Comparison of ENCODE assay signal across 1 cellular context in the genomic region with DNA sequence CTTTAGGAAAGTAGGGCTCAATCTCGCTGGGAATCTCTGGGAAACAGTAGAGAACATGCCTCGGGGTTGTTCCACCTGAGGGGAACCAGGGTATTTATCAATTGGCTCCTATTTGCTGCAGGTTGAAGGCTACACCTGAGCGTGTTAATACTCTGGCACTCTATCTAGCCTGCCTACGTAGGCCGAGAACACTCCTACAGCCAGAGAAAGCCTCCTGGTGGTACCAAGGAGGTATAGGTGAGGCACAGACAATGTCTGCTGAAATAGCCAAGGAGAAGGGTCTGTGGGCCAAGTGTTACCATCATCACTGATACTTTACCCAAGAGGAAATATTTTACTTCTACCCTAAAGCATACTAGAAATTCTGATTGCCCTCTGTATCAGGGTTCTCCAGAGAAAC.
TF ChIP-seq lines count a peak whose summit lies in the region.

No MANE protein-coding gene starts in this region.

TF ChIP-seq in A549, 52 proteins besides CTCF, POLR2A, EP300 and RAD21:
- no peak for TF ChIP-seq JUN (IDR thresholded peaks at IDR 0.05)
- TF ChIP-seq FOSL2 (IDR thresholded peaks at IDR 0.05) = no peak
- TF ChIP-seq FOSL2 (CRISPR knock-in tag; IDR thresholded peaks at IDR 0.05) = no peak
- no peak for TF ChIP-seq ZFP36 (IDR thresholded peaks at IDR 0.05; ENCODE audit: borderline replicate concordance, partially characterized antibody)
- TF ChIP-seq MAZ (IDR thresholded peaks at IDR 0.05; ENCODE audit: borderline replicate concordance, low read depth, low read length) = no peak
- TF ChIP-seq, protein P1, sequence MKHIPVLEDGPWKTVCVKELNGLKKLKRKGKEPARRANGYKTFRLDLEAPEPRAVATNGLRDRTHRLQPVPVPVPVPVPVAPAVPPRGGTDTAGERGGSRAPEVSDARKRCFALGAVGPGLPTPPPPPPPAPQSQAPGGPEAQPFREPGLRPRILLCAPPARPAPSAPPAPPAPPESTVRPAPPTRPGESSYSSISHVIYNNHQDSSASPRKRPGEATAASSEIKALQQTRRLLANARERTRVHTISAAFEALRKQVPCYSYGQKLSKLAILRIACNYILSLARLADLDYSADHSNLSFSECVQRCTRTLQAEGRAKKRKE (CRISPR knock-in tag; IDR thresholded peaks at IDR 0.05; ENCODE audit: low read depth) = no peak
- no peak for TF ChIP-seq HMGXB4 (CRISPR knock-in tag; IDR thresholded peaks at IDR 0.05; ENCODE audit: borderline replicate concordance)
- TF ChIP-seq ZSCAN20 (CRISPR knock-in tag; IDR thresholded peaks at IDR 0.05) = no peak
- TF ChIP-seq TP53 (CRISPR knock-in tag; IDR thresholded peaks at IDR 0.05) = no peak
- TF ChIP-seq HDAC2 (IDR thresholded peaks at IDR 0.05) = no peak
- TF ChIP-seq NFE2L2 (conservative IDR thresholded peaks at IDR 0.05; ENCODE audit: low read length) = no peak
- TF ChIP-seq, protein P2, sequence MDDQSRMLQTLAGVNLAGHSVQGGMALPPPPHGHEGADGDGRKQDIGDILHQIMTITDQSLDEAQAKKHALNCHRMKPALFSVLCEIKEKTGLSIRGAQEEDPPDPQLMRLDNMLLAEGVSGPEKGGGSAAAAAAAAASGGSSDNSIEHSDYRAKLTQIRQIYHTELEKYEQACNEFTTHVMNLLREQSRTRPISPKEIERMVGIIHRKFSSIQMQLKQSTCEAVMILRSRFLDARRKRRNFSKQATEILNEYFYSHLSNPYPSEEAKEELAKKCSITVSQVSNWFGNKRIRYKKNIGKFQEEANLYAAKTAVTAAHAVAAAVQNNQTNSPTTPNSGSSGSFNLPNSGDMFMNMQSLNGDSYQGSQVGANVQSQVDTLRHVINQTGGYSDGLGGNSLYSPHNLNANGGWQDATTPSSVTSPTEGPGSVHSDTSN (IDR thresholded peaks at IDR 0.05) = no peak
- TF ChIP-seq CBX8 (IDR thresholded peaks at IDR 0.05) = no peak
- TF ChIP-seq JUNB (IDR thresholded peaks at IDR 0.05) = no peak
- no peak for TF ChIP-seq REST (IDR thresholded peaks at IDR 0.05)
- TF ChIP-seq HEYL (CRISPR knock-in tag; IDR thresholded peaks at IDR 0.05) = no peak
- TF ChIP-seq RARB (CRISPR knock-in tag; IDR thresholded peaks at IDR 0.05) = no peak
- no peak for TF ChIP-seq RFX5 (IDR thresholded peaks at IDR 0.05)
- TF ChIP-seq NR3C1 (IDR thresholded peaks at IDR 0.05) = no peak
- TF ChIP-seq KDM5A (IDR thresholded peaks at IDR 0.05) = no peak
